Comparison of ENCODE assay signal across 8 cellular contexts in the genomic region with DNA sequence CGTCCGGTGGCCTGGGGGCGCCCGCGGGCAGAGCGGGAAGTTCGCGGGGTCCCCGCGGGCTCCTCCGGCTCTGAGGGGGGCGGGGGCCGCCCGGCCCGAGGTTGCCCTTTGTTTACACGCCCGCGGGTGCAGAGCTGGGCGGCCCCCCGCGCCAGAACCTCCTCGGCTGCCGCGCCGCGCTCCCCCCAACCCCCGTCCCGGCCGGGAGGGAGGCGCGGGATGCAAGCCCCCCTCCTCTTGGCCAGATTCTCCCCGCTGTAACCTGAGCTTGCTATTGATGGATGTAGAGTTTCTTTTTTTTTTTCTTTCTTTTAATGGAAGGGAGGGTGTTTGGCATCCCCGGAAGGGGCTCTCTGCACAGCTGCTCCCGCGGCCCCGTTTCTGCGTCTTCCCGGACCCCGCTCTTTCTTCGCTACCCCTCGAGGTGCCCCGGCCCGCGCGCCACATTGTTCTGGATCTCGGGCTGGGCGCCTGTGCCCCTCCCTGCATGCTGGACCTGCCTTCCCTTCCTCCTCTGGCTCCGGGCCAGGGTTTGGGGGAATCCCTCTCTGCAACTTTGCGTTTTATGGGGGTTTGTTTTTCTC. TPM values are rescaled to one million over a fixed set of nuclear protein-coding genes. Genes with fewer than 3 reads are reported as not detected.
A peak's percentile ranks its signal among the peaks of the same experiment; 100 is the strongest.
DNase-seq lines count a peak whose midpoint lies in the region; ATAC-seq and TF ChIP-seq lines count a peak whose summit lies in the region.

No MANE protein-coding gene starts in this region.

- H3K36me3 ChIP-seq in DND-41 (ENCODE audit: insufficient read depth, low read length) = peaks cover 47% of the 10 kb centered on the region

- peaks cover 5% of the 10 kb centered on the region for H3K27me3 ChIP-seq in DND-41 (ENCODE audit: insufficient read depth, low read length, poor library complexity)

- no peaks in the 10 kb centered on the region for H3K9me3 ChIP-seq in DND-41 (ENCODE audit: insufficient read depth, low read length, severe bottlenecking)

- H2AFZ ChIP-seq in DND-41 (ENCODE audit: low read depth, low read length) = peak overlapping the region; percentile 68

- peaks cover 33% of the 10 kb centered on the region for H3K4me1 ChIP-seq in DND-41 (ENCODE audit: insufficient read depth, low read length)

- TF ChIP-seq CTCF in DND-41 (IDR thresholded peaks at IDR 0.05; ENCODE audit: borderline replicate concordance, extremely low read depth, low read length, poor library complexity, severe bottlenecking) (no peak), fibroblast of the aortic adventitia (IDR thresholded peaks at IDR 0.05; ENCODE audit: insufficient read depth, low read length) (no peak)

- H4K20me1 ChIP-seq in DND-41 (ENCODE audit: insufficient read depth, low read length) = peaks cover 47% of the 10 kb centered on the region

- H3K27ac ChIP-seq in DND-41 (ENCODE audit: low read length) (peak overlapping the region; percentile 62), skin epidermis (peak overlapping the region in 11 of 21 experiments; percentile 4 to 71 (median 43))

- H3K9ac ChIP-seq in DND-41 (ENCODE audit: low read depth, low read length) = peak overlapping the region; percentile 85

- H3K4me3 ChIP-seq in DND-41 (ENCODE audit: low read depth in 1 of 2, low read length in 2 of 2) = peak overlapping the region; percentile 81 to 84; a peak in 3 of 4 replicates
- H3K4me3 ChIP-seq in fibroblast of the aortic adventitia (ENCODE audit: low read depth, low read length) = peak overlapping the region; percentile 70
- H3K4me3 ChIP-seq in skin epidermis = peak overlapping the region; percentile 60 to 83 (median 74)

- peak; percentile 57 for DNase-seq in DND-41
- DNase-seq in SK-N-DZ (ENCODE audit: low spot score) = peak; percentile 52
- no peak for DNase-seq in fibroblast of the aortic adventitia (ENCODE audit: low read depth)
- no peak for DNase-seq in SW 1271 (lab: John Stamatoyannopoulos, UW)

- peaks cover 45% of the 10 kb centered on the region for H3K79me2 ChIP-seq in DND-41 (ENCODE audit: insufficient read depth, low read length)

- H3K4me2 ChIP-seq in DND-41 (ENCODE audit: insufficient read depth, low read length) = peak overlapping the region; percentile 96

- peak; percentile 46 for ATAC-seq in DND-41 (ENCODE audit: insufficient read depth, low read depth)
- ATAC-seq in HG02885 (IDR thresholded peaks at IDR 0.05; ENCODE audit: poor library complexity, unreplicated experiment) = peak; percentile 7
- no peak for ATAC-seq in GM19395 (IDR thresholded peaks at IDR 0.05; ENCODE audit: unreplicated experiment)
- no peak for ATAC-seq in GM21381 (IDR thresholded peaks at IDR 0.05; ENCODE audit: unreplicated experiment)

RNA-seq across cellular contexts. Expression of a gene that starts 0.6 kb away (rescaled TPM):
- 108 and 109 TPM in 2 replicates for polyA plus RNA-seq in SK-N-DZ (2014; cell fraction: cytosol; rRNA removed)
- 144 and 174 TPM in 2 replicates for polyA plus RNA-seq in SK-N-DZ (2014; cell fraction: nucleus; rRNA removed)
- 0.57 and 0.63 TPM in 2 replicates for total RNA-seq in fibroblast of the aortic adventitia (ENCODE audit: low replicate concordance)

RNA-seq across cellular contexts. Expression of a gene that starts 18.3 kb away (rescaled TPM):
- 16.5 and 24.6 TPM in 2 replicates for polyA plus RNA-seq in SK-N-DZ (2014; cell fraction: cytosol; rRNA removed)
- polyA plus RNA-seq in SK-N-DZ (2014; cell fraction: nucleus; rRNA removed) = 43.5 and 47.0 TPM in 2 replicates
- total RNA-seq in fibroblast of the aortic adventitia (ENCODE audit: low replicate concordance) = 1.5 and 1.7 TPM in 2 replicates

RNA-seq across cellular contexts. Expression of a gene that starts 47.9 kb away (rescaled TPM):
- polyA plus RNA-seq in SK-N-DZ (2014; cell fraction: cytosol; rRNA removed) = not detected in 2 replicates
- polyA plus RNA-seq in SK-N-DZ (2014; cell fraction: nucleus; rRNA removed) = not detected in 2 replicates
- not detected in 2 replicates for total RNA-seq in fibroblast of the aortic adventitia (ENCODE audit: low replicate concordance)

Comparison
In these comparisons a context has a peak if more than half of its experiments do, and no peak if none do; other contexts are left out.
1. ATAC-seq: peak in DND-41 (single experiment) and HG02885 (single experiment); none in GM19395 (single experiment) and GM21381 (single experiment).
2. DNase-seq: peak in DND-41 (single experiment) and SK-N-DZ (single experiment); none in fibroblast of the aortic adventitia (single experiment) and SW 1271 (0 of 2).
3. Peak in every context shown above with its lines, with median percentiles within 50 percentile points of each other: H3K4me3 ChIP-seq.